ENCODE assay signal across 8 cellular contexts in the genomic region with DNA sequence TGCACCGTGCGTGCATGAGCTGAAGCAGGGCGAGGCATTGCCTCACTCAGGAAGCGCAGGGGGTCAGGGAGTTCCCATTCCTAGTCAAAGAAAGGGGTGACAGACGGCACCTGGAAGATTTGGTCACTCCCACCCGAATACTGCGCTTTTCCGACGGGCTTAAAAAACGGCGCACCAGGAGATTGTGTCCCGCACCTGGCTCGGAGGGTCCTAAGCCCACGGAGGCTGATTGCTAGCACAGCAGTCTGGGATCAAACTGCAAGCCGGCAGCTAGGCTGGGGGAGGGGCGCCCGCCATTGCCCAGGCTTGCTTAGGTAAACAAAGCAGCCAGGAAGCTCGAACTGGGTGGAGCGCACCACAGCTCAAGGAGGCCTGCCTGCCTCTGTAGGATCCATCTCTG.
DNase-seq lines count a peak whose midpoint lies in the region; ATAC-seq, FAIRE-seq and TF ChIP-seq lines count a peak whose summit lies in the region.
"Not testable (repeated sequence)": the region's sequence is repeated elsewhere in the genome, so short reads cannot be mapped to it uniquely, and the experiment has no call there.

No MANE protein-coding gene starts in this region.

- peak overlapping the region; percentile 95 for H4K8ac ChIP-seq in H9 (replicated peaks; ENCODE audit: insufficient read length, low read depth, low read length)
- H4K8ac ChIP-seq in trophoblast cell (ENCODE audit: low read depth, low read length) = not testable (repeated sequence)

- TF ChIP-seq RAD21 in K562 (CRISPR knock-in tag; conservative IDR thresholded peaks at IDR 0.05 in 1 of 2, IDR thresholded peaks at IDR 0.05 in 1 of 2); HepG2 (CRISPR knock-in tag; IDR thresholded peaks at IDR 0.05): not testable (repeated sequence)

- H3K79me2 ChIP-seq in H9 (ENCODE audit: insufficient read depth, low read length); PC-9 (ENCODE audit: low read depth); K562 (ENCODE audit: control insufficient read depth, insufficient read depth, low read length); HepG2 (ENCODE audit: insufficient read depth, low read length); trophoblast cell (ENCODE audit: control insufficient read depth, insufficient read depth, low read length, poor library complexity): not testable (repeated sequence)

- H4K20me1 ChIP-seq in H9 (ENCODE audit: control insufficient read depth, insufficient read depth, insufficient read length); PC-9 (ENCODE audit: insufficient read depth); K562 (replicated peaks; ENCODE audit: control insufficient read depth, insufficient read depth, low read length); HepG2 (ENCODE audit: insufficient read depth, low read length): not testable (repeated sequence)

- POLR2A ChIA-PET in PC-9 (lab: Charles Lee; ENCODE audit: unreplicated experiment); K562 (lab: Yijun Ruan, JAX); HepG2 (lab: Yijun Ruan, JAX): not testable (repeated sequence)

- not testable (repeated sequence) for FAIRE-seq in K562 (lab: Jason Lieb, UNC); HepG2 (lab: Jason Lieb, UNC)

- H3K79me1 ChIP-seq in H9 (ENCODE audit: insufficient read depth, low read depth, low read length, poor library complexity, severe bottlenecking); trophoblast cell (ENCODE audit: low read length): not testable (repeated sequence)

- H3K27ac Mint-ChIP-seq in H9 = peak overlapping the region in 1 of 3 experiments; percentile 82; a peak in 1 of 7 replicates

- in situ Hi-C loops in K562 (cut with MboI); HepG2 (cut with HindIII; ENCODE audit: extremely low pct_ligation_motif_present, low pct_unique_long_range_greater_than_20kb): not testable (repeated sequence)

- not testable (repeated sequence) for TF ChIP-seq POLR2A in K562 (conservative IDR thresholded peaks at IDR 0.05); HepG2 (IDR thresholded peaks at IDR 0.05; ENCODE audit: insufficient read depth in 1 of 2, low read depth in 2 of 2, low read length in 2 of 2)

- H3K9me3 ChIP-seq in H9 (ENCODE audit: control insufficient read depth, low read depth, low read length); PC-9 (ENCODE audit: insufficient read depth, low read depth); K562 (replicated peaks; ENCODE audit: control insufficient read depth, insufficient read depth, low read depth, low read length); HepG2 (ENCODE audit: low read length); trophoblast cell (ENCODE audit: insufficient read depth, low read depth, low read length): not testable (repeated sequence)

- not testable (repeated sequence) for H3K27me3 ChIP-seq in H9 (ENCODE audit: insufficient read depth, low read length); PC-9 (ENCODE audit: insufficient read depth, low read depth); K562 (ENCODE audit: control insufficient read depth in 2 of 2, insufficient read depth in 2 of 2, low read length in 2 of 2); HepG2 (ENCODE audit: control insufficient read depth in 1 of 2, insufficient read depth in 2 of 2, low read length in 2 of 2); trophoblast cell (ENCODE audit: insufficient read depth, low read length)

- H3K4me1 ChIP-seq in H9 (ENCODE audit: insufficient read depth, low read length); PC-9 (replicated peaks; ENCODE audit: insufficient read depth); K562 (replicated peaks in 1 of 2; ENCODE audit: control insufficient read depth in 2 of 2, insufficient read depth in 2 of 2, low read length in 2 of 2); HepG2 (ENCODE audit: insufficient read depth, low read length); trophoblast cell (ENCODE audit: control insufficient read depth in 1 of 2, insufficient read depth in 2 of 2, low read length in 2 of 2): not testable (repeated sequence)

- DNase-seq in COLO668 (lab: John Stamatoyannopoulos, UW; ENCODE audit: unreplicated experiment) (peak; percentile 0), H9 (peak; percentile 38), NCI-H146 (lab: John Stamatoyannopoulos, UW) (peak; percentile 25), NCI-H510A treated with DMSO at 0.1 percent for 48 hours (lab: John Stamatoyannopoulos, UW) (peak; percentile 4), K562 (ENCODE audit: extremely low read depth in 1 of 4, low spot score in 3 of 4) (peak in 1 of 4 experiments; percentile 12), HepG2 (ENCODE audit: low spot score) (peak; percentile 2)
- DNase-seq in PC-9, trophoblast cell: not testable (repeated sequence)

- H3K23me2 ChIP-seq in H9 (ENCODE audit: insufficient read length, low read depth, low read length, poor library complexity, severe bottlenecking) = not testable (repeated sequence)

- not testable (repeated sequence) for H3K4ac ChIP-seq in H9 (ENCODE audit: low read depth, low read length); trophoblast cell (ENCODE audit: low read depth, low read length)

- H4K12ac ChIP-seq in trophoblast cell (ENCODE audit: low read depth, low read length) = not testable (repeated sequence)

- not testable (repeated sequence) for H3K9ac ChIP-seq in H9 (ENCODE audit: extremely low read depth, insufficient read length, low read length); K562 (ENCODE audit: insufficient read depth in 1 of 2, low read depth in 2 of 2, low read length in 2 of 2); HepG2 (ENCODE audit: insufficient read depth, low read depth, low read length)
- peak overlapping the region; percentile 5 for H3K9ac ChIP-seq in trophoblast cell (ENCODE audit: low read length)

- not testable (repeated sequence) for TF ChIP-seq CTCF in H9 (conservative IDR thresholded peaks at IDR 0.05); PC-9 (conservative IDR thresholded peaks at IDR 0.05); K562 (IDR thresholded peaks at IDR 0.05 in 2 of 3, conservative IDR thresholded peaks at IDR 0.05 in 1 of 3; ENCODE audit: insufficient read depth in 2 of 3, low read depth in 1 of 3, low read length in 3 of 3); HepG2 (CRISPR knock-in tag; IDR thresholded peaks at IDR 0.05)

- H3K4me1 Mint-ChIP-seq in H9 = not testable (repeated sequence)

- not testable (repeated sequence) for H3F3A ChIP-seq in PC-9 (ENCODE audit: insufficient read depth, low read depth)

- peaks cover 4 to 33% (median 11%) of the 10 kb centered on the region in 3 experiments; a peak in 6 of 7 replicates for H3K36me3 Mint-ChIP-seq in H9 (ENCODE audit: insufficient read depth in 1 of 3, low read depth in 3 of 3)

- peak overlapping the region; percentile 52 for H3K4me3 ChIP-seq in PC-9
- peak overlapping the region; percentile 24 for H3K4me3 ChIP-seq in K562
- H3K4me3 ChIP-seq in HepG2 (replicated peaks in 1 of 3; ENCODE audit: insufficient read depth in 1 of 3, low read depth in 2 of 3, low read length in 3 of 3) = peak overlapping the region; percentile 14 to 60 (median 48); a peak in 5 of 6 replicates
- not testable (repeated sequence) for H3K4me3 ChIP-seq in trophoblast cell (ENCODE audit: low read depth, low read length)

- H2BK5ac ChIP-seq in H9 (ENCODE audit: insufficient read length, low read length); trophoblast cell (ENCODE audit: low read depth, low read length, poor library complexity): not testable (repeated sequence)

- peak overlapping the region; percentile 87 for H4K5ac ChIP-seq in H9 (ENCODE audit: insufficient read length, low read depth, low read length)

- H2BK120ac ChIP-seq in H9 (ENCODE audit: low read depth, low read length, poor library complexity, severe bottlenecking); trophoblast cell (ENCODE audit: insufficient read depth, low read length, poor library complexity): not testable (repeated sequence)

- ATAC-seq in K562, HepG2: not testable (repeated sequence)

- H4K91ac ChIP-seq in H9 (ENCODE audit: insufficient read length, low read depth, low read length); trophoblast cell (ENCODE audit: low read depth, low read length): not testable (repeated sequence)

- H3K27me3 Mint-ChIP-seq in H9 (ENCODE audit: low read depth) = not testable (repeated sequence)

- not testable (repeated sequence) for TF ChIP-seq EP300 in K562 (IDR thresholded peaks at IDR 0.05; ENCODE audit: low read length); HepG2 (IDR thresholded peaks at IDR 0.05; ENCODE audit: low read depth in 2 of 2, low read length in 2 of 2); HepG2 (CRISPR knock-in tag; IDR thresholded peaks at IDR 0.05; ENCODE audit: borderline replicate concordance)

- H3K4me2 ChIP-seq in H9 (ENCODE audit: insufficient read depth, insufficient read length, low read length); trophoblast cell (ENCODE audit: low read length): not testable (repeated sequence)
- H3K4me2 ChIP-seq in PC-9 (peak overlapping the region; percentile 61), K562 (ENCODE audit: insufficient read depth, low read length) (peak overlapping the region; percentile 51), HepG2 (ENCODE audit: low read depth, low read length) (peak overlapping the region; percentile 55)

- not testable (repeated sequence) for H3K9me2 ChIP-seq in PC-9 (ENCODE audit: insufficient read depth)

- peak overlapping the region; percentile 34 for H3K18ac ChIP-seq in H9 (ENCODE audit: insufficient read length, low read depth, low read length)
- H3K18ac ChIP-seq in trophoblast cell (ENCODE audit: low read length) = not testable (repeated sequence)

- not testable (repeated sequence) for H2AK5ac ChIP-seq in H9 (ENCODE audit: insufficient read length, low read length); trophoblast cell (ENCODE audit: low read length)

- CTCF ChIA-PET in PC-9 (lab: Charles Lee); K562 (lab: Yijun Ruan, JAX; ENCODE audit: low intra/inter-chr PET ratio); HepG2 (lab: Yijun Ruan, JAX; ENCODE audit: low intra/inter-chr PET ratio, low total read pairs): not testable (repeated sequence)

- intact Hi-C loops in PC-9 (cut with micrococcal nuclease; ENCODE audit: unreplicated experiment); K562 (cut with micrococcal nuclease); HepG2 (cut with micrococcal nuclease; ENCODE audit: unreplicated experiment): not testable (repeated sequence)

- H2BK15ac ChIP-seq in H9 (ENCODE audit: low read depth, low read length) = not testable (repeated sequence)

- peaks cover 17 to 34% of the 10 kb centered on the region in 2 experiments for H3K9me3 Mint-ChIP-seq in H9

- not testable (repeated sequence) for H3K27ac ChIP-seq in H9 (ENCODE audit: insufficient read length, low read depth, low read length); PC-9; K562 (ENCODE audit: extremely low read depth, low read depth, low read length); HepG2 (ENCODE audit: extremely low read length, insufficient read depth, low read length); trophoblast cell (ENCODE audit: low read depth, low read length)

- not testable (repeated sequence) for H2BK20ac ChIP-seq in H9 (ENCODE audit: low read depth, low read length, poor library complexity, severe bottlenecking)

- not testable (repeated sequence) for H3K36me3 ChIP-seq in PC-9 (ENCODE audit: low read depth); K562 (ENCODE audit: control insufficient read depth, insufficient read depth, low read length); HepG2 (replicated peaks in 1 of 2; ENCODE audit: control insufficient read depth in 1 of 2, insufficient read depth in 2 of 2, low read length in 2 of 2); trophoblast cell (ENCODE audit: control insufficient read depth in 1 of 2, insufficient read depth in 2 of 2, low read length in 2 of 2)

- not testable (repeated sequence) for H3K9me1 ChIP-seq in K562 (ENCODE audit: control insufficient read depth, insufficient read depth, low read length)

- H3K14ac ChIP-seq in H9 (ENCODE audit: insufficient read depth, low read length); trophoblast cell (ENCODE audit: low read length): not testable (repeated sequence)

- no CpG with 5 or more reads among the region's 19 CpGs for WGBS in H9 (ENCODE audit: extremely low coverage, insufficient read length, low lambda C conversion rate)
- under 1% methylated on average over 16 of the region's 19 CpGs for WGBS in K562 (ENCODE audit: insufficient coverage, low coverage, missing lambda C conversion rate)
- no CpG with 5 or more reads among the region's 19 CpGs for WGBS in HepG2 (ENCODE audit: low lambda C conversion rate)
- no CpG with 5 or more reads among the region's 19 CpGs for WGBS in trophoblast cell (ENCODE audit: extremely low coverage, insufficient coverage, insufficient read length)

- H3K23ac ChIP-seq in H9 (ENCODE audit: insufficient read length, low read depth, low read length); trophoblast cell (ENCODE audit: low read length): not testable (repeated sequence)

- H3K4me3 Mint-ChIP-seq in H9 = not testable (repeated sequence)

- not testable (repeated sequence) for H3K56ac ChIP-seq in H9 (ENCODE audit: insufficient read length, low read depth, low read length)

- H2BK12ac ChIP-seq in H9 (ENCODE audit: insufficient read length, low read depth, low read length); trophoblast cell (ENCODE audit: low read length): not testable (repeated sequence)

- H3T11ph ChIP-seq in H9 (ENCODE audit: low read length) = not testable (repeated sequence)

- H2AFZ ChIP-seq in H9 (ENCODE audit: low read length) = peak overlapping the region; percentile 78
- peak overlapping the region; percentile 91 for H2AFZ ChIP-seq in PC-9
- peak overlapping the region; percentile 83 for H2AFZ ChIP-seq in K562 (ENCODE audit: low read depth, low read length)
- peak overlapping the region; percentile 17 for H2AFZ ChIP-seq in HepG2 (ENCODE audit: low read length)
- not testable (repeated sequence) for H2AFZ ChIP-seq in trophoblast cell (ENCODE audit: insufficient read depth, low read length, poor library complexity)

- BruUV-seq in PC-9 (replicated peaks; lab: Mats Ljungman, UMichigan); K562 (replicated peaks; lab: Mats Ljungman, UMichigan); HepG2 (replicated peaks; lab: Mats Ljungman, UMichigan): not testable (repeated sequence)
